Comparison of ENCODE assay signal across 8 cellular contexts in genomic region chr10:132387723-132388210, GRCh38. TPM values are rescaled to one million over a fixed set of nuclear protein-coding genes. Genes with fewer than 3 reads are reported as not detected.
DNase-seq lines count a peak whose midpoint lies in the region; ATAC-seq and TF ChIP-seq lines count a peak whose summit lies in the region.

No MANE protein-coding gene starts in this region.

- peak; percentile 57 for TF ChIP-seq CTCF in glutamatergic neuron (IDR thresholded peaks at IDR 0.05; ENCODE audit: partially characterized antibody, unreplicated experiment)

- H3K4me3 Mint-ChIP-seq in glutamatergic neuron (ENCODE audit: unreplicated experiment): peak overlapping the region; percentile 52

- H3K4me1 Mint-ChIP-seq in glutamatergic neuron (ENCODE audit: low read depth, unreplicated experiment): peaks cover 11% of the 10 kb centered on the region

- DNase-seq in GM03348 (ENCODE audit: low spot score): peak; percentile 95
- peak; percentile 46 for DNase-seq in RPMI7951 (ENCODE audit: low read depth)
- DNase-seq in activated effector memory CD4-positive, alpha-beta T cell treated with anti-CD3 and anti-CD28 coated beads, Interleukin-2, amount 50 U/mL, for 16 hours: peak; percentile 90
- peak; percentile 93 for DNase-seq in glutamatergic neuron
- peak; percentile 88 for DNase-seq in sciatic nerve (ENCODE audit: low spot score)

- peaks cover 9% of the 10 kb centered on the region for H3K27me3 Mint-ChIP-seq in glutamatergic neuron (ENCODE audit: unreplicated experiment)

- ATAC-seq in HG03097 (IDR thresholded peaks at IDR 0.05; ENCODE audit: low FRiP score, unreplicated experiment) (peak; percentile 53), sciatic nerve (peak; percentile 72), GM21447 (IDR thresholded peaks at IDR 0.05; ENCODE audit: unreplicated experiment) (no peak), HG02763 (IDR thresholded peaks at IDR 0.05; ENCODE audit: unreplicated experiment) (no peak)

- H3K9me3 Mint-ChIP-seq in glutamatergic neuron (ENCODE audit: unreplicated experiment): peaks cover 7% of the 10 kb centered on the region

- intact Hi-C loops in sciatic nerve (cut with DNase I): loop anchor here (2.0 to 10.0 kb wide), 2 partner anchors 65 to 257 kb away; no protein-coding TSS in a partner anchor

- H3K36me3 Mint-ChIP-seq in glutamatergic neuron (ENCODE audit: unreplicated experiment): peaks cover 12% of the 10 kb centered on the region

- H3K27ac Mint-ChIP-seq in glutamatergic neuron (ENCODE audit: unreplicated experiment): peak overlapping the region; percentile 78

RNA-seq across cellular contexts. Expression of gene PWWP2B, which starts 9.2 kb away (rescaled TPM):
- 4.7 and 5.2 TPM in 2 replicates for total RNA-seq in RPMI7951 (2014; rRNA removed; shearing (Covaris generic))
- total RNA-seq in glutamatergic neuron (ENCODE audit: unreplicated experiment): 49.4 TPM
- 13.3 TPM for total RNA-seq in sciatic nerve

RNA-seq across cellular contexts. Expression of gene LRRC27, which starts 55.8 kb away (rescaled TPM):
- total RNA-seq in RPMI7951 (2014; rRNA removed; shearing (Covaris generic)): 3.0 and 4.3 TPM in 2 replicates
- total RNA-seq in glutamatergic neuron (ENCODE audit: unreplicated experiment): 13.8 TPM
- 12.4 TPM for total RNA-seq in sciatic nerve

Comparison
In these comparisons a context has a peak if more than half of its experiments do, and no peak if none do; other contexts are left out.
1. ATAC-seq: peak in HG03097 (single experiment) and sciatic nerve (single experiment); none in GM21447 (single experiment) and HG02763 (single experiment).
2. Peak in every context shown above with its lines, with median percentiles within 50 percentile points of each other: DNase-seq.